In genomic region chr2:151789055-151789834, GRCh38 we compare ENCODE assay signal across 1 cellular context.
TF ChIP-seq lines count a peak whose summit lies in the region.

No MANE protein-coding gene starts in this region.

TF ChIP-seq in K562, 482 proteins besides CTCF, POLR2A, EP300 and RAD21 (continued from another document and continues in another):
- TF ChIP-seq, protein P1, sequence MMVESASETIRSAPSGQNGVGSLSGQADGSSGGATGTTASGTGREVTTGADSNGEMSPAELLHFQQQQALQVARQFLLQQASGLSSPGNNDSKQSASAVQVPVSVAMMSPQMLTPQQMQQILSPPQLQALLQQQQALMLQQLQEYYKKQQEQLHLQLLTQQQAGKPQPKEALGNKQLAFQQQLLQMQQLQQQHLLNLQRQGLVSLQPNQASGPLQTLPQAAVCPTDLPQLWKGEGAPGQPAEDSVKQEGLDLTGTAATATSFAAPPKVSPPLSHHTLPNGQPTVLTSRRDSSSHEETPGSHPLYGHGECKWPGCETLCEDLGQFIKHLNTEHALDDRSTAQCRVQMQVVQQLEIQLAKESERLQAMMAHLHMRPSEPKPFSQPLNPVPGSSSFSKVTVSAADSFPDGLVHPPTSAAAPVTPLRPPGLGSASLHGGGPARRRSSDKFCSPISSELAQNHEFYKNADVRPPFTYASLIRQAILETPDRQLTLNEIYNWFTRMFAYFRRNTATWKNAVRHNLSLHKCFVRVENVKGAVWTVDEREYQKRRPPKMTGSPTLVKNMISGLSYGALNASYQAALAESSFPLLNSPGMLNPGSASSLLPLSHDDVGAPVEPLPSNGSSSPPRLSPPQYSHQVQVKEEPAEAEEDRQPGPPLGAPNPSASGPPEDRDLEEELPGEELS (CRISPR knock-in tag; IDR thresholded peaks at IDR 0.05; ENCODE audit: borderline replicate concordance): 0 out of 2 replicates have a peak, but pooled peaks have one; percentile 47
- TF ChIP-seq, protein P2, sequence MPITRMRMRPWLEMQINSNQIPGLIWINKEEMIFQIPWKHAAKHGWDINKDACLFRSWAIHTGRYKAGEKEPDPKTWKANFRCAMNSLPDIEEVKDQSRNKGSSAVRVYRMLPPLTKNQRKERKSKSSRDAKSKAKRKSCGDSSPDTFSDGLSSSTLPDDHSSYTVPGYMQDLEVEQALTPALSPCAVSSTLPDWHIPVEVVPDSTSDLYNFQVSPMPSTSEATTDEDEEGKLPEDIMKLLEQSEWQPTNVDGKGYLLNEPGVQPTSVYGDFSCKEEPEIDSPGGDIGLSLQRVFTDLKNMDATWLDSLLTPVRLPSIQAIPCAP (CRISPR knock-in tag; IDR thresholded peaks at IDR 0.05; ENCODE audit: borderline replicate concordance): no peak
- TF ChIP-seq FOXK1 (CRISPR knock-in tag; IDR thresholded peaks at IDR 0.05; ENCODE audit: borderline replicate concordance): no peak
- peak; percentile 89 for TF ChIP-seq KLF16 (IDR thresholded peaks at IDR 0.05)
- no peak for TF ChIP-seq TCF7L2 (IDR thresholded peaks at IDR 0.05; ENCODE audit: low read depth, low read length)
- TF ChIP-seq ZSCAN32 (CRISPR knock-in tag; IDR thresholded peaks at IDR 0.05): no peak
- TF ChIP-seq ZNF212 (CRISPR knock-in tag; IDR thresholded peaks at IDR 0.05): no peak
- TF ChIP-seq NFIC (IDR thresholded peaks at IDR 0.05): peak; percentile 76
- no peak for TF ChIP-seq RFX5 (IDR thresholded peaks at IDR 0.05; ENCODE audit: low read depth, low read length)
- TF ChIP-seq ZBTB49 (CRISPR knock-in tag; IDR thresholded peaks at IDR 0.05; ENCODE audit: borderline replicate concordance): no peak
- TF ChIP-seq HMGN3 (IDR thresholded peaks at IDR 0.05; ENCODE audit: borderline replicate concordance, extremely low read depth, insufficient read length, low read depth, low read length): no peak
- no peak for TF ChIP-seq ZFPM2 (CRISPR knock-in tag; IDR thresholded peaks at IDR 0.05)
- TF ChIP-seq SP1 (CRISPR knock-in tag; IDR thresholded peaks at IDR 0.05): 0 out of 2 replicates have a peak, but pooled peaks have one; percentile 16
- TF ChIP-seq, protein P3, sequence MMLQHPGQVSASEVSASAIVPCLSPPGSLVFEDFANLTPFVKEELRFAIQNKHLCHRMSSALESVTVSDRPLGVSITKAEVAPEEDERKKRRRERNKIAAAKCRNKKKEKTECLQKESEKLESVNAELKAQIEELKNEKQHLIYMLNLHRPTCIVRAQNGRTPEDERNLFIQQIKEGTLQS (IDR thresholded peaks at IDR 0.05): peak; percentile 53; the same call in 1 of the 2 replicates
- TF ChIP-seq, protein P3 (CRISPR knock-in tag; conservative IDR thresholded peaks at IDR 0.05): 0 out of 2 replicates have a peak, but pooled peaks have one; percentile 30
- no peak; the same call in 1 of the 2 replicates for TF ChIP-seq ZKSCAN8 (CRISPR knock-in tag; IDR thresholded peaks at IDR 0.05)
- peak; percentile 82 for TF ChIP-seq FOXM1 (IDR thresholded peaks at IDR 0.05; ENCODE audit: low read depth)
- no peak for TF ChIP-seq FOXM1 (CRISPR knock-in tag; IDR thresholded peaks at IDR 0.05; ENCODE audit: low read depth)
- TF ChIP-seq ZNF717 (CRISPR knock-in tag; IDR thresholded peaks at IDR 0.05): no peak
- TF ChIP-seq, protein P4, sequence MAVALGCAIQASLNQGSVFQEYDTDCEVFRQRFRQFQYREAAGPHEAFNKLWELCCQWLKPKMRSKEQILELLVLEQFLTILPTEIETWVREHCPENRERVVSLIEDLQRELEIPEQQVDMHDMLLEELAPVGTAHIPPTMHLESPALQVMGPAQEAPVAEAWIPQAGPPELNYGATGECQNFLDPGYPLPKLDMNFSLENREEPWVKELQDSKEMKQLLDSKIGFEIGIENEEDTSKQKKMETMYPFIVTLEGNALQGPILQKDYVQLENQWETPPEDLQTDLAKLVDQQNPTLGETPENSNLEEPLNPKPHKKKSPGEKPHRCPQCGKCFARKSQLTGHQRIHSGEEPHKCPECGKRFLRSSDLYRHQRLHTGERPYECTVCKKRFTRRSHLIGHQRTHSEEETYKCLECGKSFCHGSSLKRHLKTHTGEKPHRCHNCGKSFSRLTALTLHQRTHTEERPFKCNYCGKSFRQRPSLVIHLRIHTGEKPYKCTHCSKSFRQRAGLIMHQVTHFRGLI (CRISPR knock-in tag; IDR thresholded peaks at IDR 0.05): no peak
- TF ChIP-seq RCOR1 (IDR thresholded peaks at IDR 0.05; ENCODE audit: borderline replicate concordance in 1 of 2, low read depth in 2 of 2, low read length in 2 of 2): peak; percentile 64 to 94; a peak in 3 of 4 replicates
- no peak for TF ChIP-seq CHD2 (IDR thresholded peaks at IDR 0.05; ENCODE audit: low read depth, low read length)
- TF ChIP-seq RFX7 (CRISPR knock-in tag; IDR thresholded peaks at IDR 0.05): no peak
- TF ChIP-seq KAT7 (CRISPR knock-in tag; IDR thresholded peaks at IDR 0.05; ENCODE audit: borderline replicate concordance): no peak
- TF ChIP-seq SIRT6 (IDR thresholded peaks at IDR 0.05; ENCODE audit: low read depth, low read length): no peak
- TF ChIP-seq, protein P5, sequence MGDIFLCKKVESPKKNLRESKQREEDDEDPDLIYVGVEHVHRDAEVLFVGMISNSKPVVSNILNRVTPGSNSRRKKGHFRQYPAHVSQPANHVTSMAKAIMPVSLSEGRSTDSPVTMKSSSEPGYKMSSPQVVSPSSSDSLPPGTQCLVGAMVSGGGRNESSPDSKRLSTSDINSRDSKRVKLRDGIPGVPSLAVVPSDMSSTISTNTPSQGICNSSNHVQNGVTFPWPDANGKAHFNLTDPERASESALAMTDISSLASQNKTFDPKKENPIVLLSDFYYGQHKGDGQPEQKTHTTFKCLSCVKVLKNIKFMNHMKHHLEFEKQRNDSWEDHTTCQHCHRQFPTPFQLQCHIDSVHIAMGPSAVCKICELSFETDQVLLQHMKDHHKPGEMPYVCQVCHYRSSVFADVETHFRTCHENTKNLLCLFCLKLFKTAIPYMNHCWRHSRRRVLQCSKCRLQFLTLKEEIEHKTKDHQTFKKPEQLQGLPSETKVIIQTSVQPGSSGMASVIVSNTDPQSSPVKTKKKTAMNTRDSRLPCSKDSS (IDR thresholded peaks at IDR 0.05; ENCODE audit: low read depth, partially characterized antibody): no peak
- no peak for TF ChIP-seq WHSC1 (IDR thresholded peaks at IDR 0.05; ENCODE audit: low read length)
- TF ChIP-seq, protein P6, sequence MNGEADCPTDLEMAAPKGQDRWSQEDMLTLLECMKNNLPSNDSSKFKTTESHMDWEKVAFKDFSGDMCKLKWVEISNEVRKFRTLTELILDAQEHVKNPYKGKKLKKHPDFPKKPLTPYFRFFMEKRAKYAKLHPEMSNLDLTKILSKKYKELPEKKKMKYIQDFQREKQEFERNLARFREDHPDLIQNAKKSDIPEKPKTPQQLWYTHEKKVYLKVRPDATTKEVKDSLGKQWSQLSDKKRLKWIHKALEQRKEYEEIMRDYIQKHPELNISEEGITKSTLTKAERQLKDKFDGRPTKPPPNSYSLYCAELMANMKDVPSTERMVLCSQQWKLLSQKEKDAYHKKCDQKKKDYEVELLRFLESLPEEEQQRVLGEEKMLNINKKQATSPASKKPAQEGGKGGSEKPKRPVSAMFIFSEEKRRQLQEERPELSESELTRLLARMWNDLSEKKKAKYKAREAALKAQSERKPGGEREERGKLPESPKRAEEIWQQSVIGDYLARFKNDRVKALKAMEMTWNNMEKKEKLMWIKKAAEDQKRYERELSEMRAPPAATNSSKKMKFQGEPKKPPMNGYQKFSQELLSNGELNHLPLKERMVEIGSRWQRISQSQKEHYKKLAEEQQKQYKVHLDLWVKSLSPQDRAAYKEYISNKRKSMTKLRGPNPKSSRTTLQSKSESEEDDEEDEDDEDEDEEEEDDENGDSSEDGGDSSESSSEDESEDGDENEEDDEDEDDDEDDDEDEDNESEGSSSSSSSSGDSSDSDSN (IDR thresholded peaks at IDR 0.05; ENCODE audit: borderline replicate concordance in 1 of 2, low read depth in 2 of 2, low read length in 2 of 2): no peak
- TF ChIP-seq SMARCC2 (IDR thresholded peaks at IDR 0.05; ENCODE audit: low read depth): peak; percentile 80; the same call in 1 of the 2 replicates
- TF ChIP-seq ZNF444 (CRISPR knock-in tag; IDR thresholded peaks at IDR 0.05): no peak
- TF ChIP-seq, protein P7, sequence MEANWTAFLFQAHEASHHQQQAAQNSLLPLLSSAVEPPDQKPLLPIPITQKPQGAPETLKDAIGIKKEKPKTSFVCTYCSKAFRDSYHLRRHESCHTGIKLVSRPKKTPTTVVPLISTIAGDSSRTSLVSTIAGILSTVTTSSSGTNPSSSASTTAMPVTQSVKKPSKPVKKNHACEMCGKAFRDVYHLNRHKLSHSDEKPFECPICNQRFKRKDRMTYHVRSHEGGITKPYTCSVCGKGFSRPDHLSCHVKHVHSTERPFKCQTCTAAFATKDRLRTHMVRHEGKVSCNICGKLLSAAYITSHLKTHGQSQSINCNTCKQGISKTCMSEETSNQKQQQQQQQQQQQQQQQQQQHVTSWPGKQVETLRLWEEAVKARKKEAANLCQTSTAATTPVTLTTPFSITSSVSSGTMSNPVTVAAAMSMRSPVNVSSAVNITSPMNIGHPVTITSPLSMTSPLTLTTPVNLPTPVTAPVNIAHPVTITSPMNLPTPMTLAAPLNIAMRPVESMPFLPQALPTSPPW (CRISPR knock-in tag; IDR thresholded peaks at IDR 0.05): peak; percentile 40
- TF ChIP-seq, protein P8, sequence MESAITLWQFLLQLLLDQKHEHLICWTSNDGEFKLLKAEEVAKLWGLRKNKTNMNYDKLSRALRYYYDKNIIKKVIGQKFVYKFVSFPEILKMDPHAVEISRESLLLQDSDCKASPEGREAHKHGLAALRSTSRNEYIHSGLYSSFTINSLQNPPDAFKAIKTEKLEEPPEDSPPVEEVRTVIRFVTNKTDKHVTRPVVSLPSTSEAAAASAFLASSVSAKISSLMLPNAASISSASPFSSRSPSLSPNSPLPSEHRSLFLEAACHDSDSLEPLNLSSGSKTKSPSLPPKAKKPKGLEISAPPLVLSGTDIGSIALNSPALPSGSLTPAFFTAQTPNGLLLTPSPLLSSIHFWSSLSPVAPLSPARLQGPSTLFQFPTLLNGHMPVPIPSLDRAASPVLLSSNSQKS (CRISPR knock-in tag; IDR thresholded peaks at IDR 0.05): no peak
- TF ChIP-seq, protein P9, sequence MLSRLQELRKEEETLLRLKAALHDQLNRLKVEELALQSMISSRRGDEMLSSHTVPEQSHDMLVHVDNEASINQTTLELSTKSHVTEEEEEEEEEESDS (CRISPR knock-in tag; IDR thresholded peaks at IDR 0.05): no peak
- TF ChIP-seq ZNF583 (CRISPR knock-in tag; IDR thresholded peaks at IDR 0.05): no peak
- TF ChIP-seq THRAP3 (IDR thresholded peaks at IDR 0.05; ENCODE audit: borderline replicate concordance): no peak; the same call in 1 of the 2 replicates
- TF ChIP-seq SMARCB1 (IDR thresholded peaks at IDR 0.05; ENCODE audit: insufficient read length, low read depth): no peak
- TF ChIP-seq SREBF1 (IDR thresholded peaks at IDR 0.05; ENCODE audit: borderline replicate concordance, low read depth, low read length): no peak
- no peak for TF ChIP-seq ZNF232 (CRISPR knock-in tag; IDR thresholded peaks at IDR 0.05)
- TF ChIP-seq BRD9 (IDR thresholded peaks at IDR 0.05; ENCODE audit: low read depth, partially characterized antibody): peak; percentile 82
- TF ChIP-seq NR3C1 (CRISPR knock-in tag; IDR thresholded peaks at IDR 0.05): no peak
- no peak for TF ChIP-seq ZNF764 (CRISPR knock-in tag; IDR thresholded peaks at IDR 0.05; ENCODE audit: low read depth)
- TF ChIP-seq, protein P10, sequence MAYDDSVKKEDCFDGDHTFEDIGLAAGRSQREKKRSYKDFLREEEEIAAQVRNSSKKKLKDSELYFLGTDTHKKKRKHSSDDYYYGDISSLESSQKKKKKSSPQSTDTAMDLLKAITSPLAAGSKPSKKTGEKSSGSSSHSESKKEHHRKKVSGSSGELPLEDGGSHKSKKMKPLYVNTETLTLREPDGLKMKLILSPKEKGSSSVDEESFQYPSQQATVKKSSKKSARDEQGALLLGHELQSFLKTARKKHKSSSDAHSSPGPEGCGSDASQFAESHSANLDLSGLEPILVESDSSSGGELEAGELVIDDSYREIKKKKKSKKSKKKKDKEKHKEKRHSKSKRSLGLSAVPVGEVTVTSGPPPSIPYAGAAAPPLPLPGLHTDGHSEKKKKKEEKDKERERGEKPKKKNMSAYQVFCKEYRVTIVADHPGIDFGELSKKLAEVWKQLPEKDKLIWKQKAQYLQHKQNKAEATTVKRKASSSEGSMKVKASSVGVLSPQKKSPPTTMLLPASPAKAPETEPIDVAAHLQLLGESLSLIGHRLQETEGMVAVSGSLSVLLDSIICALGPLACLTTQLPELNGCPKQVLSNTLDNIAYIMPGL (CRISPR knock-in tag; IDR thresholded peaks at IDR 0.05): no peak
